In genomic region chr1:23470282-23471070, GRCh38 we compare ENCODE assay signal across 10 cellular contexts. TPM values are rescaled to one million over a fixed set of nuclear protein-coding genes. Genes with fewer than 3 reads are reported as not detected.
A peak's percentile ranks its signal among the peaks of the same experiment; 100 is the strongest.
DNase-seq lines count a peak whose midpoint lies in the region; ATAC-seq and TF ChIP-seq lines count a peak whose summit lies in the region.
"Had no signal": no experiment of that assay in that cellular context is flagged by ENCODE, and none has a peak within 500 bp of the region (broad histone marks: within the 10 kb centered on the region; RNA-seq: fewer than 3 reads in every experiment).

No MANE protein-coding gene starts in this region.

- H3K4me3 ChIP-seq in Caco-2 (ENCODE audit: low read depth, low read length) (no peak overlapping the region), sigmoid colon (no peak overlapping the region)

- ATAC-seq in left ventricle myocardium superior (peak; percentile 73), GM19395 (IDR thresholded peaks at IDR 0.05; ENCODE audit: unreplicated experiment) (no peak), HG02571 (IDR thresholded peaks at IDR 0.05; ENCODE audit: unreplicated experiment) (no peak)

- TF ChIP-seq CTCF in Caco-2 (IDR thresholded peaks at IDR 0.05; ENCODE audit: insufficient read depth in 1 of 2, low read depth in 1 of 2, low read length in 1 of 2, severe bottlenecking in 1 of 2, unreplicated experiment in 1 of 2) (no peak), MCF 10A (IDR thresholded peaks at IDR 0.05; ENCODE audit: unreplicated experiment) (no peak), sigmoid colon (IDR thresholded peaks at IDR 0.05) (no peak)

- no peaks in the 10 kb centered on the region for H3K27me3 ChIP-seq in Caco-2 (replicated peaks; ENCODE audit: control insufficient read depth, insufficient read depth, low read length)
- no peaks in the 10 kb centered on the region for H3K27me3 ChIP-seq in sigmoid colon

- 0 out of 2 replicates have a peak, but pooled peaks cover 5% of the 10 kb centered on the region for H3K4me1 ChIP-seq in Caco-2
- peaks cover 0 to 27% (median 7%) of the 10 kb centered on the region in 4 donors for H3K4me1 ChIP-seq in sigmoid colon

- TF ChIP-seq POLR2A in sigmoid colon (IDR thresholded peaks at IDR 0.05) = no peak

- H3K4me1 Mint-ChIP-seq in Caco-2 (ENCODE audit: low read depth, unreplicated experiment) = peaks cover 9% of the 10 kb centered on the region
- peaks cover 27% of the 10 kb centered on the region for H3K4me1 Mint-ChIP-seq in MCF 10A (ENCODE audit: insufficient read depth, unreplicated experiment)
- H3K4me1 Mint-ChIP-seq in T-helper 2 cell treated with Interferon-gamma antibody and Interleukin-4, amounts not matched to agents 5 μg/mL and 100 μg/mL, for 36 hours (ENCODE audit: low read depth) = no peaks in the 10 kb centered on the region

- CTCF ChIA-PET in Caco-2 (lab: Charles Lee) (no interaction called here), MCF 10A (lab: Yijun Ruan, JAX) (interaction anchor here (1.4 kb wide), 1 partner anchor 26 kb away, joined by 5 read pairs; no protein-coding TSS in a partner anchor)

- H3K36me3 ChIP-seq in Caco-2 (ENCODE audit: control insufficient read depth, insufficient read depth, low read length) (no peaks in the 10 kb centered on the region), sigmoid colon (no peaks in the 10 kb centered on the region)

- H3K36me3 Mint-ChIP-seq in Caco-2 (ENCODE audit: insufficient read depth, unreplicated experiment) (peaks cover 5% of the 10 kb centered on the region), MCF 10A (ENCODE audit: insufficient read depth, unreplicated experiment) (no peaks in the 10 kb centered on the region)
- H3K36me3 Mint-ChIP-seq in T-helper 2 cell treated with Interferon-gamma antibody and Interleukin-4, amounts not matched to agents 5 μg/mL and 100 μg/mL, for 36 hours (ENCODE audit: low read depth) = no peaks in the 10 kb centered on the region

- H3K27ac Mint-ChIP-seq in Caco-2 (ENCODE audit: unreplicated experiment) (peak overlapping the region; percentile 70), MCF 10A (ENCODE audit: low read depth, unreplicated experiment) (peak overlapping the region; percentile 82)
- no peak overlapping the region for H3K27ac Mint-ChIP-seq in T-helper 2 cell treated with Interferon-gamma antibody and Interleukin-4, amounts not matched to agents 5 μg/mL and 100 μg/mL, for 36 hours

- H3K27ac ChIP-seq in sigmoid colon = peak overlapping the region in 2 of 4 donors; percentile 52 to 73

- H3K9me3 ChIP-seq in Caco-2 = no peaks in the 10 kb centered on the region
- H3K9me3 ChIP-seq in sigmoid colon = no peaks in the 10 kb centered on the region

- H3K27me3 Mint-ChIP-seq in Caco-2 (ENCODE audit: insufficient read depth, unreplicated experiment) (no peaks in the 10 kb centered on the region), MCF 10A (ENCODE audit: insufficient read depth, unreplicated experiment) (no peaks in the 10 kb centered on the region)
- peaks cover 3% of the 10 kb centered on the region for H3K27me3 Mint-ChIP-seq in T-helper 2 cell treated with Interferon-gamma antibody and Interleukin-4, amounts not matched to agents 5 μg/mL and 100 μg/mL, for 36 hours (ENCODE audit: low read depth)

- no TSS peak for BruUV-seq in Caco-2 (replicated peaks; lab: Mats Ljungman, UMichigan)
- BruUV-seq in MCF 10A (replicated peaks; lab: Mats Ljungman, UMichigan) = no TSS peak

- 80 to 84% methylated on average over 12 of the region's 12 CpGs for WGBS in sigmoid colon, 2 donors

- POLR2A ChIA-PET in Caco-2 (lab: Charles Lee) = interaction anchor here (0.6 kb wide), 1 partner anchor 14 kb away, joined by 5 read pairs; the partner anchor contains the start of gene ASAP3
- POLR2A ChIA-PET in MCF 10A (lab: Yijun Ruan, JAX) = no interaction called here

- DNase-seq in Caco-2 = no peak
- peak; percentile 28 for DNase-seq in MCF 10A (ENCODE audit: unreplicated experiment)
- DNase-seq in left ventricle myocardium superior = peak; percentile 76
- DNase-seq in sigmoid colon = peak; percentile 79
- no peak for DNase-seq in T-helper 2 cell treated with Interferon-gamma antibody and Interleukin-4, amounts not matched to agents 5 μg/mL and 100 μg/mL, for 36 hours (ENCODE audit: low spot score)
- no peak for DNase-seq in NCI-H526 treated with DMSO at 0.1 percent for 48 hours (lab: John Stamatoyannopoulos, UW)
- DNase-seq: AML-193, NCI-H2171 had no signal

- intact Hi-C loops in Caco-2 (cut with micrococcal nuclease; ENCODE audit: unreplicated experiment) (no loop called here), MCF 10A (cut with micrococcal nuclease) (no loop called here), left ventricle myocardium superior (cut with micrococcal nuclease) (no loop called here), sigmoid colon (cut with DNase I) (no loop called here)

- TF ChIP-seq EP300 in sigmoid colon (IDR thresholded peaks at IDR 0.05) = no peak

- H3K4me3 Mint-ChIP-seq in Caco-2 (ENCODE audit: unreplicated experiment) (no peak overlapping the region), MCF 10A (ENCODE audit: unreplicated experiment) (no peak overlapping the region)
- no peak overlapping the region for H3K4me3 Mint-ChIP-seq in T-helper 2 cell treated with Interferon-gamma antibody and Interleukin-4, amounts not matched to agents 5 μg/mL and 100 μg/mL, for 36 hours

- H3K9me3 Mint-ChIP-seq in Caco-2 (ENCODE audit: unreplicated experiment) = no peaks in the 10 kb centered on the region
- no peaks in the 10 kb centered on the region for H3K9me3 Mint-ChIP-seq in MCF 10A (ENCODE audit: unreplicated experiment)
- no peaks in the 10 kb centered on the region for H3K9me3 Mint-ChIP-seq in T-helper 2 cell treated with Interferon-gamma antibody and Interleukin-4, amounts not matched to agents 5 μg/mL and 100 μg/mL, for 36 hours

RNA-seq across cellular contexts. Expression of gene ASAP3, which starts 13.5 kb away (rescaled TPM):
- total RNA-seq in Caco-2 (2022) (10.8 and 12.1 TPM in 2 replicates), MCF 10A (2022) (11.1 and 11.2 TPM in 2 replicates), left ventricle myocardium superior (47.3 TPM), sigmoid colon (10 to 100 TPM; 22.5 to 51.0 (median 27.8) TPM)
- polyA plus RNA-seq in sigmoid colon = 10 to 100 TPM; 20.6 to 22.2 (median 21.0) TPM

RNA-seq across cellular contexts. Expression of gene TCEA3, which starts 45.9 kb away (rescaled TPM):
- total RNA-seq in Caco-2 (2022) = 14.6 and 15.8 TPM in 2 replicates
- total RNA-seq in MCF 10A (2022) = 0.49 and 1.5 TPM in 2 replicates
- total RNA-seq in left ventricle myocardium superior = 81.0 TPM
- 10 to 100 TPM; 26.9 to 66.2 (median 38.2) TPM for total RNA-seq in sigmoid colon
- polyA plus RNA-seq in sigmoid colon = 100 to 1,000 TPM in 2 of 3 donors, 10 to 100 TPM in 1; 75.6 to 222 (median 162) TPM

Comparison
In these comparisons a context has a peak if more than half of its experiments do, and no peak if none do; other contexts are left out.
1. DNase-seq: peak in MCF 10A (single experiment), left ventricle myocardium superior (single experiment) and sigmoid colon (single experiment); none in Caco-2 (0 of 2), T-helper 2 cell treated with Interferon-gamma antibody and Interleukin-4, amounts not matched to agents 5 μg/mL and 100 μg/mL, for 36 hours (single experiment) and NCI-H526 treated with DMSO at 0.1 percent for 48 hours (single experiment).